ENCODE assay signal across 16 cellular contexts in genomic region chr12:46499901-46500300, GRCh38.
DNase-seq lines count a peak whose midpoint lies in the region; ATAC-seq and TF ChIP-seq lines count a peak whose summit lies in the region.
"Had no signal": no experiment of that assay in that cellular context is flagged by ENCODE, and none has a peak within 500 bp of the region (broad histone marks: within the 10 kb centered on the region; RNA-seq: fewer than 3 reads in every experiment).

No MANE protein-coding gene starts in this region.

- H3K4me1 ChIP-seq in vagina, result no peaks in the 10 kb centered on the region
- peaks cover 0 to 3% of the 10 kb centered on the region in 2 donors for H3K4me1 ChIP-seq in thyroid gland

- no peak for TF ChIP-seq POLR2A in vagina (IDR thresholded peaks at IDR 0.05)
- TF ChIP-seq POLR2A in thyroid gland (IDR thresholded peaks at IDR 0.05), result no peak

- H3K36me3 ChIP-seq in vagina, result no peaks in the 10 kb centered on the region
- no peaks in the 10 kb centered on the region for H3K36me3 ChIP-seq in thyroid gland

- WGBS in thyroid gland, 2 donors, result 92 to 93% methylated on average over 2 of the region's 2 CpGs

- DNase-seq in GM12865 (ENCODE audit: low read depth) (peak; percentile 67), vagina (ENCODE audit: extremely low spot score in 2 of 2) (no peak), GDM1 (lab: John Stamatoyannopoulos, UW) (no peak), putamen (ENCODE audit: low spot score) (no peak), thyroid gland (no peak)
- DNase-seq: activated B cell treated with CpG ODN at 0.5 μM for 24 hours; activated CD8-positive, alpha-beta memory T cell treated with anti-CD3 and anti-CD28 coated beads, Interleukin-2, amount 50 U/mL, for 48 hours; CD4-positive, alpha-beta memory T cell; kidney glomerular epithelial cell; NCI-H1694; NCI-H510A treated with DMSO at 0.1 percent for 48 hours; nucleus accumbens; stimulated activated naive B cell treated with anti-CD40 and anti-IgM and Interleukin-4, amounts not matched to agents 10 μg/mL and 1 μg/mL and 100 μg/mL, for 72 hours had no signal

- TF ChIP-seq CTCF in GM12865 (IDR thresholded peaks at IDR 0.05; ENCODE audit: insufficient read depth, low read depth, low read length, missing control alignments) (no peak), vagina (IDR thresholded peaks at IDR 0.05) (no peak), thyroid gland (IDR thresholded peaks at IDR 0.05) (no peak)

- H3K27ac ChIP-seq in vagina (no peak overlapping the region), thyroid gland (no peak overlapping the region)

- H3K4me3 ChIP-seq in GM12865 (ENCODE audit: low read depth, low read length) (no peak overlapping the region), vagina (no peak overlapping the region), thyroid gland (replicated peaks in 1 of 3) (no peak overlapping the region)

- no peaks in the 10 kb centered on the region for H3K27me3 ChIP-seq in vagina
- H3K27me3 ChIP-seq in thyroid gland, result no peaks in the 10 kb centered on the region

- H3K9me3 ChIP-seq in vagina (no peaks in the 10 kb centered on the region), thyroid gland (no peaks in the 10 kb centered on the region)

- intact Hi-C loops in vagina (cut with DNase I) (no loop called here), thyroid gland (cut with DNase I) (no loop called here)

- peak; percentile 95 for ATAC-seq in GM19397 (IDR thresholded peaks at IDR 0.05; ENCODE audit: unreplicated experiment)
- ATAC-seq in HG02642 (IDR thresholded peaks at IDR 0.05; ENCODE audit: poor library complexity, unreplicated experiment), result peak; percentile 94
- peak; percentile 92 for ATAC-seq in HG03280 (IDR thresholded peaks at IDR 0.05; ENCODE audit: unreplicated experiment)
- ATAC-seq: stimulated activated naive B cell treated with anti-CD40 and anti-IgM and Interleukin-4, amounts not matched to agents 10 μg/mL and 1 μg/mL and 100 μg/mL, for 72 hours had no signal
